Comparison of ENCODE assay signal across 5 cellular contexts in genomic region chrX:149923836-149924235, GRCh38. TPM values are rescaled to one million over a fixed set of nuclear protein-coding genes. Genes with fewer than 3 reads are reported as not detected.
"Had no signal": no experiment of that assay in that cellular context is flagged by ENCODE, and none has a peak within 500 bp of the region (broad histone marks: within the 10 kb centered on the region; RNA-seq: fewer than 3 reads in every experiment).

No MANE protein-coding gene starts in this region.

RNA-seq across cellular contexts. Expression of gene HSFX4, which starts 5.5 kb away (rescaled TPM):
- total RNA-seq: HepG2, HT-29, HT1080, IMR-90 had no signal
- polyA plus RNA-seq: HepG2, IgD-negative memory B cell, IMR-90 had no signal

RNA-seq across cellular contexts. Expression of gene MAGEA8, which starts 42.9 kb away (rescaled TPM):
- total RNA-seq: HepG2, HT-29, HT1080, IMR-90 had no signal
- polyA plus RNA-seq: HepG2, IgD-negative memory B cell, IMR-90 had no signal
